In the genomic region with DNA sequence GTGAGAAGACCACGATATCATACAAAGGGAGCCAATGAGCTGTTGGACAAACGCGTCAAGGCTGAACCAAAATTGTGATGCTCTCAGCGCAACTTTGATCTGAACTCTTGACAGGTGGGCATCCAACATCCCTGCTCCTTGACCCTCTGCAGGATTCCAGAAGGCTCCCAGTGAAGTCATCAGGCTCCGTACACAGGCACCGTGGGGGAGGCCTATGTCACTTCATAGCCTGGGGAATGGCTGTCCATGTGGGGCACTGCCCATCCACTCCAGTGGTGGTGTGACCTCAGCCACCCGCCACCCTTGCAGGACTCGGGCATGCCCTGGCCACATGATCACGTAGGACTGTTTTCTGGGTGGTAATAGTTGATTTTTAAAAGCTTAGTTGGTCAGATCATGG, we compare ENCODE assay signal across 18 cellular contexts.
DNase-seq lines count a peak whose midpoint lies in the region; ATAC-seq lines count a peak whose summit lies in the region.
"Had no signal": no experiment of that assay in that cellular context is flagged by ENCODE, and none has a peak within 500 bp of the region (broad histone marks: within the 10 kb centered on the region; RNA-seq: fewer than 3 reads in every experiment).

No MANE protein-coding gene starts in this region.

- H3K27me3 ChIP-seq in H7 (ENCODE audit: control insufficient read depth, insufficient read depth, low read length) (no peaks in the 10 kb centered on the region), neuronal stem cell (ENCODE audit: control insufficient read depth in 3 of 3, insufficient read depth in 3 of 3, low read depth in 1 of 3, low read length in 3 of 3) (no peaks in the 10 kb centered on the region), mesendoderm (ENCODE audit: insufficient read depth, low read length, poor library complexity) (no peaks in the 10 kb centered on the region)
- H3K27me3 ChIP-seq: BLaER1 had no signal

- H3K18ac ChIP-seq in neuronal stem cell (ENCODE audit: low read length) (peak overlapping the region; percentile 4), mesendoderm (ENCODE audit: low read length) (no peak overlapping the region)

- no peak overlapping the region for H2BK15ac ChIP-seq in neuronal stem cell (ENCODE audit: low read length)
- no peak overlapping the region for H2BK15ac ChIP-seq in mesendoderm (replicated peaks; ENCODE audit: low read depth)

- no peak overlapping the region for H2BK12ac ChIP-seq in neuronal stem cell (ENCODE audit: low read length)

- no peak overlapping the region for H2AK5ac ChIP-seq in neuronal stem cell (ENCODE audit: low read depth, low read length)
- no peak overlapping the region for H2AK5ac ChIP-seq in mesendoderm (ENCODE audit: low read length)

- DNase-seq in activated CD8-positive, alpha-beta memory T cell treated with anti-CD3 and anti-CD28 coated beads, Interleukin-2, amount 10 ng/mL, durations not matched to agents 7 days and 5 days = peak; percentile 19
- no peak for DNase-seq in activated CD8-positive, alpha-beta memory T cell treated with anti-CD3 and anti-CD28 coated beads, Interleukin-2, amount 50 U/mL, for 48 hours
- DNase-seq in H7 = peak; percentile 8
- peak; percentile 16 for DNase-seq in islet precursor cell
- DNase-seq in neuronal stem cell (ENCODE audit: low spot score) = no peak
- DNase-seq in activated CD4-positive, alpha-beta T cell treated with anti-CD3 and anti-CD28 coated beads, Interleukin-2, amount 50 U/mL, for 48 hours = no peak
- DNase-seq in mesendoderm = no peak
- DNase-seq: 8988T; CD4-positive, alpha-beta memory T cell; DMS153; DMS79; GDM1; IMR-90 had no signal

- no CpG with 5 or more reads among the region's 9 CpGs for WGBS in neuronal stem cell (ENCODE audit: extremely low coverage in 2 of 2, insufficient read length in 2 of 2, insufficient replicate concordance in 1 of 2), 2 donors
- no CpG with 5 or more reads among the region's 9 CpGs for WGBS in mesendoderm (ENCODE audit: extremely low coverage, insufficient coverage, low lambda C conversion rate)

- H3K9me3 Mint-ChIP-seq in activated CD8-positive, alpha-beta memory T cell treated with anti-CD3 and anti-CD28 coated beads, Interleukin-2, amount 10 ng/mL, durations not matched to agents 7 days and 5 days (ENCODE audit: low read depth) = peaks cover 4% of the 10 kb centered on the region
- H3K9me3 Mint-ChIP-seq: CD14-positive monocyte had no signal

- no peak overlapping the region for H2AFZ ChIP-seq in neuronal stem cell (ENCODE audit: low read length)

- H3K4me3 ChIP-seq in H7 (ENCODE audit: insufficient read depth, low read depth, low read length) (no peak overlapping the region), neuronal stem cell (ENCODE audit: low read length in 2 of 2) (no peak overlapping the region), mesendoderm (ENCODE audit: low read length) (no peak overlapping the region)
- H3K4me3 ChIP-seq: BLaER1, HAP-1 had no signal

- no peaks in the 10 kb centered on the region; the same call in 1 of the 2 replicates for H3K36me3 ChIP-seq in H7 (replicated peaks; ENCODE audit: control insufficient read depth, insufficient read depth, low read length)
- no peaks in the 10 kb centered on the region for H3K36me3 ChIP-seq in neuronal stem cell (replicated peaks in 1 of 2; ENCODE audit: control insufficient read depth in 2 of 2, insufficient read depth in 2 of 2, low read length in 2 of 2)
- H3K36me3 ChIP-seq in mesendoderm (ENCODE audit: control insufficient read depth, insufficient read depth, low read length) = no peaks in the 10 kb centered on the region
- H3K36me3 ChIP-seq: BLaER1, HAP-1 had no signal

- H3K27ac ChIP-seq in neuronal stem cell (replicated peaks; ENCODE audit: low read length) (no peak overlapping the region), mesendoderm (ENCODE audit: low read depth, low read length) (no peak overlapping the region)
- H3K27ac ChIP-seq: BLaER1, HL-60 had no signal

- H4K5ac ChIP-seq in mesendoderm (ENCODE audit: low read length) = no peak overlapping the region

- no peak for ATAC-seq in activated CD8-positive, alpha-beta memory T cell treated with anti-CD3 and anti-CD28 coated beads, Interleukin-2, amount 10 ng/mL, durations not matched to agents 7 days and 5 days
- no peak for ATAC-seq in GM21526 (IDR thresholded peaks at IDR 0.05; ENCODE audit: low FRiP score, unreplicated experiment)

- H4K8ac ChIP-seq in neuronal stem cell (ENCODE audit: low read depth, low read length) = no peak overlapping the region
- no peak overlapping the region for H4K8ac ChIP-seq in mesendoderm (ENCODE audit: low read depth, low read length)

- H2BK5ac ChIP-seq in neuronal stem cell (ENCODE audit: low read length) (no peak overlapping the region), mesendoderm (ENCODE audit: low read length) (no peak overlapping the region)

- CTCF ChIA-PET in activated CD8-positive, alpha-beta memory T cell treated with anti-CD3 and anti-CD28 coated beads, Interleukin-2, amount 10 ng/mL, durations not matched to agents 7 days and 5 days (lab: Charles Lee) = no interaction called here

- H3K14ac ChIP-seq in neuronal stem cell (ENCODE audit: low read length) = no peak overlapping the region

- H3K4me2 ChIP-seq in neuronal stem cell (ENCODE audit: insufficient read depth, low read length, poor library complexity, severe bottlenecking) = no peak overlapping the region
- no peak overlapping the region for H3K4me2 ChIP-seq in mesendoderm (ENCODE audit: low read length)
- H3K4me2 ChIP-seq: BLaER1 had no signal

- peaks cover 3% of the 10 kb centered on the region for H3K36me3 Mint-ChIP-seq in activated CD8-positive, alpha-beta memory T cell treated with anti-CD3 and anti-CD28 coated beads, Interleukin-2, amount 10 ng/mL, durations not matched to agents 7 days and 5 days
- H3K36me3 Mint-ChIP-seq: CD14-positive monocyte; CD4-positive, alpha-beta memory T cell had no signal

- H2BK120ac ChIP-seq in neuronal stem cell (ENCODE audit: low read depth, low read length) = no peak overlapping the region
- H2BK120ac ChIP-seq in mesendoderm (ENCODE audit: low read depth, low read length) = no peak overlapping the region

- no peaks in the 10 kb centered on the region for H3K9me3 ChIP-seq in neuronal stem cell (replicated peaks in 1 of 2; ENCODE audit: control insufficient read depth in 2 of 2, insufficient read depth in 1 of 2, low read depth in 1 of 2, low read length in 2 of 2)
- H3K9me3 ChIP-seq: BLaER1, HAP-1 had no signal

- no peaks in the 10 kb centered on the region for H3K4me1 ChIP-seq in neuronal stem cell (ENCODE audit: control insufficient read depth in 2 of 2, insufficient read depth in 1 of 2, low read depth in 1 of 2, low read length in 2 of 2)
- H3K4me1 ChIP-seq in mesendoderm (ENCODE audit: control insufficient read depth, low read depth, low read length) = no peaks in the 10 kb centered on the region
- H3K4me1 ChIP-seq: BLaER1, HAP-1 had no signal

- H3K23ac ChIP-seq in neuronal stem cell (ENCODE audit: low read depth, low read length, poor library complexity) = no peak overlapping the region
- H3K23ac ChIP-seq in mesendoderm (ENCODE audit: low read length) = no peak overlapping the region

- H3K4ac ChIP-seq in neuronal stem cell (ENCODE audit: low read length) (no peak overlapping the region), mesendoderm (ENCODE audit: low read depth, low read length) (no peak overlapping the region)

- H3K4me3 Mint-ChIP-seq in activated CD8-positive, alpha-beta memory T cell treated with anti-CD3 and anti-CD28 coated beads, Interleukin-2, amount 10 ng/mL, durations not matched to agents 7 days and 5 days = no peak overlapping the region
- H3K4me3 Mint-ChIP-seq: CD14-positive monocyte; CD4-positive, alpha-beta memory T cell had no signal

- no peak overlapping the region for H3K27ac Mint-ChIP-seq in activated CD8-positive, alpha-beta memory T cell treated with anti-CD3 and anti-CD28 coated beads, Interleukin-2, amount 10 ng/mL, durations not matched to agents 7 days and 5 days
- H3K27ac Mint-ChIP-seq: CD14-positive monocyte; CD4-positive, alpha-beta memory T cell had no signal

- H3K9ac ChIP-seq in neuronal stem cell (ENCODE audit: low read depth, low read length, poor library complexity) (no peak overlapping the region), mesendoderm (ENCODE audit: low read length) (no peak overlapping the region)
- H3K9ac ChIP-seq: BLaER1 had no signal

- H3K79me1 ChIP-seq in neuronal stem cell (ENCODE audit: low read depth, low read length) (peaks cover 3% of the 10 kb centered on the region), mesendoderm (ENCODE audit: low read length) (no peaks in the 10 kb centered on the region)

- no peaks in the 10 kb centered on the region for H3K79me2 ChIP-seq in mesendoderm (ENCODE audit: control insufficient read depth, insufficient read depth, low read length)

- peaks cover 6% of the 10 kb centered on the region for H3K4me1 Mint-ChIP-seq in activated CD8-positive, alpha-beta memory T cell treated with anti-CD3 and anti-CD28 coated beads, Interleukin-2, amount 10 ng/mL, durations not matched to agents 7 days and 5 days
- H3K4me1 Mint-ChIP-seq: CD14-positive monocyte had no signal

- no peak overlapping the region for H4K91ac ChIP-seq in neuronal stem cell (ENCODE audit: low read depth, low read length, poor library complexity)

- H3K27me3 Mint-ChIP-seq in activated CD8-positive, alpha-beta memory T cell treated with anti-CD3 and anti-CD28 coated beads, Interleukin-2, amount 10 ng/mL, durations not matched to agents 7 days and 5 days = no peaks in the 10 kb centered on the region

- H3K56ac ChIP-seq in mesendoderm (ENCODE audit: low read length) = no peak overlapping the region

Comparison
In these comparisons a context has a peak if more than half of its experiments do, and no peak if none do; other contexts are left out.
1. DNase-seq: peak in activated CD8-positive, alpha-beta memory T cell treated with anti-CD3 and anti-CD28 coated beads, Interleukin-2, amount 10 ng/mL, durations not matched to agents 7 days and 5 days (single experiment), H7 (single experiment) and islet precursor cell (single experiment); none in activated CD8-positive, alpha-beta memory T cell treated with anti-CD3 and anti-CD28 coated beads, Interleukin-2, amount 50 U/mL, for 48 hours (single experiment), neuronal stem cell (single experiment), activated CD4-positive, alpha-beta T cell treated with anti-CD3 and anti-CD28 coated beads, Interleukin-2, amount 50 U/mL, for 48 hours (0 of 2) and mesendoderm (single experiment).